In the genomic region with DNA sequence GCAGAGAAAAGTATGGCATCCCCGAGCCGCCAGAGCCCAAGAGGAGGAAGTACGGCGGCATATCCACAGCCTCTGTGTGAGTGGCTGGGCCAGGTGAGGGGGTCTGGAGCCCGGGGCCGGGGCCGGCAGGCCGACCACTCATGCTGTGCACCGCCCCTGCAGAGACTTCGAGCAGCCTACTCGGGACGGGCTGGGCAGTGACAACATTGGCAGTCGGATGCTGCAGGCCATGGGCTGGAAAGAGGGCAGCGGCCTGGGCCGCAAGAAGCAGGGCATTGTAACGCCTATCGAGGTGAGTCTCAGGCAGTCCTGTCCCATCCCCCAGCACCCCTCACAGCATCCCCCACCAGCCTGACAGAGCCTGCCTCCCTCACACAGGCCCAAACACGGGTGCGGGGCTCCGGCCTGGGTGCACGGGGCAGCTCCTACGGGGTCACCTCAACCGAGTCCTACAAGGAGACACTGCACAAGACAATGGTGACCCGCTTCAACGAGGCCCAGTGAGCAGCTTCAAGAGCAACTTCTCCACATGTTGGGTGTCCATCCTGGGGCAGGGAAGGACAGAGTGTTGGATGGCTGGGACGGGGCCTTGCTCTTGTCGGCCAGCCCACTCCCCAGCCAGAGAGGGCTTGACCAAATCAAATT, we compare ENCODE assay signal across 1 cellular context.
TF ChIP-seq lines count a peak whose summit lies in the region.

No MANE protein-coding gene starts in this region.

TF ChIP-seq in endothelial cell of umbilical vein, 7 proteins besides CTCF, POLR2A, EP300 and RAD21:
- TF ChIP-seq POLR2AphosphoS5 (IDR thresholded peaks at IDR 0.05; ENCODE audit: insufficient read depth, low read depth, low read length) (no peak), EZH2 (IDR thresholded peaks at IDR 0.05; ENCODE audit: borderline replicate concordance, low read depth, low read length, severe bottlenecking) (no peak), GATA2 (IDR thresholded peaks at IDR 0.05; ENCODE audit: insufficient read depth, insufficient read length, low read depth, low read length) (no peak), MYC (IDR thresholded peaks at IDR 0.05; ENCODE audit: low read depth, low read length) (no peak), JUN (IDR thresholded peaks at IDR 0.05; ENCODE audit: borderline replicate concordance, insufficient read depth, insufficient read length, low read depth) (no peak), FOS (IDR thresholded peaks at IDR 0.05; ENCODE audit: borderline replicate concordance, insufficient read depth, low read length) (no peak)
- TF ChIP-seq, protein P1, sequence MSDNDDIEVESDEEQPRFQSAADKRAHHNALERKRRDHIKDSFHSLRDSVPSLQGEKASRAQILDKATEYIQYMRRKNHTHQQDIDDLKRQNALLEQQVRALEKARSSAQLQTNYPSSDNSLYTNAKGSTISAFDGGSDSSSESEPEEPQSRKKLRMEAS (IDR thresholded peaks at IDR 0.05; ENCODE audit: insufficient read depth, insufficient read length), result no peak
